Comparison of ENCODE assay signal across 10 cellular contexts in the genomic region with DNA sequence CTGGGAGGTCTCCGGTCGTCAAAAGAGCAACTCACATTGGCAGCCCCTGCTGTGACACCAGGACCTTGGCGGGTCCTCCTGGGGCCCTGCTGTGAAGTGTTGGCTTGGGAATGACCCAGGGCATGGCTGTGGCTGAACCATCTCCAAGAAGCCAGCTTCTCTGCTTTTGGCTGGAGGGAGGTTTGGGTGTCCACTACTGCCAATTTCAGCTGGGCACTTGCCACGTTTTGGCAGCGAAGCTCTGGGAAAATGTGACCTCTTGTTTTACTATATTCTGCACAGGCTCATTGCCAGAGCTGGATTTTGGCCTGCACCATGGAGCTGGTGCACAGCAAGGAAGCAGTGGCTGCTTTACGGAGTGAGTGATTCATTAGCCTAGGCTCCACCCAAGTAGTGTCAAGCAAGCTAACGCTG. TPM values are rescaled to one million over a fixed set of nuclear protein-coding genes. Genes with fewer than 3 reads are reported as not detected.
DNase-seq lines count a peak whose midpoint lies in the region; ATAC-seq and TF ChIP-seq lines count a peak whose summit lies in the region.
"Had no signal": no experiment of that assay in that cellular context is flagged by ENCODE, and none has a peak within 500 bp of the region (broad histone marks: within the 10 kb centered on the region; RNA-seq: fewer than 3 reads in every experiment).

No MANE protein-coding gene starts in this region.

- CTCF ChIA-PET in WTC11 (lab: Charles Lee) = interaction anchor here (1.1 kb wide), 1 partner anchor 48 kb away, joined by 3 read pairs; no protein-coding TSS in a partner anchor
- CTCF ChIA-PET in OCI-LY7 (lab: Charles Lee; ENCODE audit: unreplicated experiment) = no interaction called here

- H3K27ac ChIP-seq in foreskin keratinocyte = no peak overlapping the region
- H3K27ac ChIP-seq in OCI-LY7 (ENCODE audit: low read depth, low read length, poor library complexity, severe bottlenecking) = no peak overlapping the region

- no peaks in the 10 kb centered on the region for H4K20me1 ChIP-seq in OCI-LY7 (ENCODE audit: insufficient read depth, low read length)

- peak; percentile 17 for DNase-seq in A172 (ENCODE audit: low spot score)
- DNase-seq in WTC11 (ENCODE audit: low spot score) = no peak
- no peak for DNase-seq in foreskin keratinocyte
- DNase-seq in occipital lobe (lab: John Stamatoyannopoulos, UW) = peak; percentile 10
- no peak for DNase-seq in NCI-H82 (lab: John Stamatoyannopoulos, UW)
- DNase-seq in DMS53 (lab: John Stamatoyannopoulos, UW) = no peak
- no peak for DNase-seq in DMS53 treated with DMSO at 0.1 percent for 48 hours (lab: John Stamatoyannopoulos, UW; ENCODE audit: unreplicated experiment)
- no peak for DNase-seq in OCI-LY7 (ENCODE audit: low spot score)
- DNase-seq: activated effector memory CD4-positive, alpha-beta T cell treated with anti-CD3 and anti-CD28 coated beads, Interleukin-2, amount 50 U/mL, for 16 hours; H9 had no signal

- H3K36me3 Mint-ChIP-seq in WTC11 = no peaks in the 10 kb centered on the region

- intact Hi-C loops in OCI-LY7 (cut with micrococcal nuclease; ENCODE audit: unreplicated experiment) = no loop called here

- no peak overlapping the region for H3K4me3 ChIP-seq in OCI-LY7 (ENCODE audit: low read depth, low read length, poor library complexity, severe bottlenecking)

- no peak overlapping the region for H3K4me2 ChIP-seq in OCI-LY7 (ENCODE audit: low read length)

- no peaks in the 10 kb centered on the region for H3K79me2 ChIP-seq in OCI-LY7 (ENCODE audit: insufficient read depth, low read depth, low read length)

- no peaks in the 10 kb centered on the region for H3K9me3 ChIP-seq in OCI-LY7 (ENCODE audit: low read length)

- no peaks in the 10 kb centered on the region for H3K36me3 ChIP-seq in OCI-LY7 (ENCODE audit: insufficient read depth, low read length)

- H3K27me3 Mint-ChIP-seq in WTC11 (ENCODE audit: low read depth) = no peaks in the 10 kb centered on the region

- H3K9me2 ChIP-seq in OCI-LY7 (ENCODE audit: insufficient read depth, low read length) = no peaks in the 10 kb centered on the region

- peaks cover 11% of the 10 kb centered on the region for H3K4me1 Mint-ChIP-seq in WTC11

- no peak overlapping the region for H2AFZ ChIP-seq in OCI-LY7 (ENCODE audit: low read length)

- H3K27me3 ChIP-seq in foreskin keratinocyte = peaks cover 14% of the 10 kb centered on the region

- POLR2A ChIA-PET in WTC11 (lab: Charles Lee) (no interaction called here), OCI-LY7 (lab: Charles Lee) (interaction anchor here (0.6 kb wide), 1 partner anchor 363 kb away, joined by 3 read pairs; no protein-coding TSS in a partner anchor)

- ATAC-seq in WTC11 = peak; percentile 26; the same call in 1 of the 2 replicates
- ATAC-seq in foreskin keratinocyte = peak; percentile 36

- no peak overlapping the region for H3K4me3 Mint-ChIP-seq in WTC11
- H3K4me3 Mint-ChIP-seq: H9 had no signal

- no TSS peak for BruUV-seq in OCI-LY7 (replicated peaks; lab: Mats Ljungman, UMichigan)

- no peaks in the 10 kb centered on the region for H3K9me3 Mint-ChIP-seq in WTC11
- H3K9me3 Mint-ChIP-seq: H9 had no signal

- H3K4me1 ChIP-seq in foreskin keratinocyte = no peaks in the 10 kb centered on the region
- H3K4me1 ChIP-seq in OCI-LY7 (ENCODE audit: insufficient read depth, low read length, poor library complexity, severe bottlenecking) = no peaks in the 10 kb centered on the region

- H3K27ac Mint-ChIP-seq in WTC11 = no peak overlapping the region
- H3K27ac Mint-ChIP-seq: H9 had no signal

- TF ChIP-seq CTCF in WTC11 (IDR thresholded peaks at IDR 0.05) (no peak), foreskin keratinocyte (conservative IDR thresholded peaks at IDR 0.05) (no peak), OCI-LY7 (conservative IDR thresholded peaks at IDR 0.05; ENCODE audit: low read length) (no peak)

TF ChIP-seq in WTC11, 78 proteins besides CTCF, POLR2A, EP300 and RAD21:
- TF ChIP-seq ZNF423 (CRISPR knock-in tag; IDR thresholded peaks at IDR 0.05) = peak; percentile 67
- TF ChIP-seq, protein P1, sequence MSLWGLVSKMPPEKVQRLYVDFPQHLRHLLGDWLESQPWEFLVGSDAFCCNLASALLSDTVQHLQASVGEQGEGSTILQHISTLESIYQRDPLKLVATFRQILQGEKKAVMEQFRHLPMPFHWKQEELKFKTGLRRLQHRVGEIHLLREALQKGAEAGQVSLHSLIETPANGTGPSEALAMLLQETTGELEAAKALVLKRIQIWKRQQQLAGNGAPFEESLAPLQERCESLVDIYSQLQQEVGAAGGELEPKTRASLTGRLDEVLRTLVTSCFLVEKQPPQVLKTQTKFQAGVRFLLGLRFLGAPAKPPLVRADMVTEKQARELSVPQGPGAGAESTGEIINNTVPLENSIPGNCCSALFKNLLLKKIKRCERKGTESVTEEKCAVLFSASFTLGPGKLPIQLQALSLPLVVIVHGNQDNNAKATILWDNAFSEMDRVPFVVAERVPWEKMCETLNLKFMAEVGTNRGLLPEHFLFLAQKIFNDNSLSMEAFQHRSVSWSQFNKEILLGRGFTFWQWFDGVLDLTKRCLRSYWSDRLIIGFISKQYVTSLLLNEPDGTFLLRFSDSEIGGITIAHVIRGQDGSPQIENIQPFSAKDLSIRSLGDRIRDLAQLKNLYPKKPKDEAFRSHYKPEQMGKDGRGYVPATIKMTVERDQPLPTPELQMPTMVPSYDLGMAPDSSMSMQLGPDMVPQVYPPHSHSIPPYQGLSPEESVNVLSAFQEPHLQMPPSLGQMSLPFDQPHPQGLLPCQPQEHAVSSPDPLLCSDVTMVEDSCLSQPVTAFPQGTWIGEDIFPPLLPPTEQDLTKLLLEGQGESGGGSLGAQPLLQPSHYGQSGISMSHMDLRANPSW (CRISPR knock-in tag; conservative IDR thresholded peaks at IDR 0.05; ENCODE audit: low read depth) = no peak
TF ChIP-seq in WTC11: peak in this region for 1.

RNA-seq across cellular contexts. Expression of a gene that starts 24.2 kb away (rescaled TPM):
- 6.1 and 12.0 TPM in 2 replicates for total RNA-seq in A172 (2014; rRNA removed; shearing (Covaris generic))
- total RNA-seq in WTC11 (2021) (42.3 to 50.1 TPM (median 42.9 TPM) in 3 replicates), foreskin keratinocyte (6.2 and 8.4 TPM in 2 replicates), occipital lobe (1.4 TPM), OCI-LY7 (2022) (44.1 and 52.4 TPM in 2 replicates)
- 8.5 and 11.5 TPM in 2 replicates for polyA plus RNA-seq in foreskin keratinocyte
- 36.1 and 44.7 TPM in 2 replicates for total RNA-seq in OCI-LY7 (2014; rRNA removed; shearing (Covaris generic))

Comparison
In these comparisons a context has a peak if more than half of its experiments do, and no peak if none do; other contexts are left out.
1. DNase-seq: peak in A172 (single experiment) and occipital lobe (single experiment); none in WTC11 (single experiment), foreskin keratinocyte (0 of 2), NCI-H82 (single experiment), DMS53 (single experiment), DMS53 treated with DMSO at 0.1 percent for 48 hours (single experiment) and OCI-LY7 (single experiment).